Comparison of ENCODE assay signal across 9 cellular contexts in the genomic region with DNA sequence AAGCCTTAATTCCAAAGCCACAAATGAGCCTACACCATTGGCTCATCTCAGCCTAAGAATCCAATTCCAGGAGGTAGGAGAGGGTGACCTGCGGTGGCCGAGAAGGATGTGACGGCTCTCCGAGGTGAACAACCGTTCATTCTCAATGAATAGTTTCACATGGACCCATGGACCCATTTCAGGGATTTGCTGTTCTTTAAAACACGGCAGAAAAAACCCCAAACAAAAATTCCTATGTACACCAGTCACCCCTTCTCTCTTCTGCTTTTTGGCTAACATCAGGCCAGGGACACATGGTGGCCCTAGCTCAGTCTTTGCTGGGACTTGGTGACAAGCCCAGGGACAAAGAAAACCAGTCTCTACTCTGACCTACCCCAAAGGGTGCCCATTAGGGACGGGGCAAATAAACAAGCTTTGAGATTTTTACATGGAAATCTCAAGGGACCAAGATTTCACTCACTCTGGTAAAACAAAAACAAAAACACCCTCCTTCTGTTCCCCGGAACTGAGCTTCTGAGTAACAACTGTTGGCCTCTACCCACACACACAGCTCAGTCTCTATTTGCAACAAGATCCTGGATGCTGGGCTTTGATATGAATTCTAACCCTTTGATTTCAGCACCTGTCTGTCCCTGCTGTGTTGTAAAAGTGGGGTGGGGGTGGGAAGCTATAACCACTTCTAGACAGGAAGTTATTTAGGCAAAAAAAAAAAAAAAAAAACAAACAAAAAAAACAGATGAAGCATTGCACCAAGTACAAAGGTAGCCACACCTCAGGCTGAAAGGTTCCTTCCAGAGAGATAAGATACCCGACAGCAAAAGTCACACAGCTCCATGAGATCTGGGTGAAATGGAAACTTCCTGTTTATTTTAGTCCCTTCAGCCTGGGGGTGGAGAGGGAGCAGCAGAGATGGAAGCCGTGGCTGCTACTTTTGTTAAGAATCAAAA. TPM values are rescaled to one million over a fixed set of nuclear protein-coding genes. Genes with fewer than 3 reads are reported as not detected.
A peak's percentile ranks its signal among the peaks of the same experiment; 100 is the strongest.
DNase-seq lines count a peak whose midpoint lies in the region; ATAC-seq and TF ChIP-seq lines count a peak whose summit lies in the region.
"Had no signal": no experiment of that assay in that cellular context is flagged by ENCODE, and none has a peak within 500 bp of the region (broad histone marks: within the 10 kb centered on the region; RNA-seq: fewer than 3 reads in every experiment).

No MANE protein-coding gene starts in this region.

- H3K4me3 Mint-ChIP-seq in chondrocyte (ENCODE audit: unreplicated experiment), result no peak overlapping the region

- peaks cover 41% of the 10 kb centered on the region for H3K4me1 ChIP-seq in PC-3 (ENCODE audit: insufficient read depth, low read length)

- H3K36me3 ChIP-seq in PC-3 (ENCODE audit: low read depth, low read length), result no peaks in the 10 kb centered on the region
- H3K36me3 ChIP-seq: HAP-1 had no signal

- ATAC-seq in PC-3, result peak; percentile 19
- no peak for ATAC-seq in GM21381 (IDR thresholded peaks at IDR 0.05; ENCODE audit: unreplicated experiment)
- no peak for ATAC-seq in GM19351 (IDR thresholded peaks at IDR 0.05; ENCODE audit: unreplicated experiment)

- DNase-seq in GM04503 (ENCODE audit: low read depth) (peak; percentile 11), PC-3 (peak; percentile 32), chondrocyte (ENCODE audit: low spot score) (no peak), pons (ENCODE audit: low spot score) (peak; percentile 2), NCI-H774 (lab: John Stamatoyannopoulos, UW) (no peak), kidney glomerular epithelial cell (lab: John Stamatoyannopoulos, UW) (no peak)

- H2AFZ ChIP-seq in PC-3 (ENCODE audit: low read length), result peak overlapping the region; percentile 65; the same call in 1 of the 2 replicates

- no peaks in the 10 kb centered on the region for H3K36me3 Mint-ChIP-seq in chondrocyte (ENCODE audit: low read depth)

- no peaks in the 10 kb centered on the region for H3K9me3 ChIP-seq in PC-3 (ENCODE audit: low read length)
- H3K9me3 ChIP-seq: HAP-1 had no signal

- no peaks in the 10 kb centered on the region for H3F3A ChIP-seq in PC-3 (ENCODE audit: low read length, unreplicated experiment)

- peak overlapping the region; percentile 41 for H3K27ac Mint-ChIP-seq in chondrocyte (ENCODE audit: unreplicated experiment)

- H3K4me3 ChIP-seq in PC-3 (ENCODE audit: low read length), result no peak overlapping the region
- H3K4me3 ChIP-seq: HAP-1 had no signal

- peaks cover 3% of the 10 kb centered on the region for H3K9me3 Mint-ChIP-seq in chondrocyte (ENCODE audit: low read depth)

- CTCF ChIA-PET in PC-3 (lab: Charles Lee), result no interaction called here

- H3K79me2 ChIP-seq in PC-3 (ENCODE audit: low read length), result no peaks in the 10 kb centered on the region

- peaks cover 17% of the 10 kb centered on the region for H3K4me1 Mint-ChIP-seq in chondrocyte (ENCODE audit: low read depth)

- no TSS peak for BruUV-seq in PC-3 (replicated peaks; lab: Mats Ljungman, UMichigan)

- H3K27me3 Mint-ChIP-seq in chondrocyte (ENCODE audit: low read depth), result no peaks in the 10 kb centered on the region

- H3K27me3 ChIP-seq in PC-3 (ENCODE audit: low read length), result no peaks in the 10 kb centered on the region

- no peaks in the 10 kb centered on the region for H4K20me1 ChIP-seq in PC-3 (ENCODE audit: low read length)

- H3K4me2 ChIP-seq in PC-3 (ENCODE audit: low read length), result peak overlapping the region; percentile 76

- no peak for TF ChIP-seq CTCF in PC-3 (conservative IDR thresholded peaks at IDR 0.05; ENCODE audit: low read depth, low read length)
- TF ChIP-seq CTCF in chondrocyte (IDR thresholded peaks at IDR 0.05), result no peak

- POLR2A ChIA-PET in PC-3 (lab: Charles Lee; ENCODE audit: unreplicated experiment), result interaction anchor here (0.7 kb wide), 1 partner anchor 49 kb away, joined by 4 read pairs; the partner anchor contains the start of gene DDX3X

- no peak overlapping the region for H3K9ac ChIP-seq in PC-3 (ENCODE audit: low read length)

- intact Hi-C loops in PC-3 (cut with micrococcal nuclease), result loop anchor here (5.0 kb wide), 1 partner anchor 59 kb away; no protein-coding TSS in a partner anchor

- peak overlapping the region; percentile 50 for H3K27ac ChIP-seq in PC-3 (ENCODE audit: low read length)

- no peaks in the 10 kb centered on the region for H3K9me2 ChIP-seq in PC-3 (replicated peaks; ENCODE audit: low read length)

RNA-seq across cellular contexts. Expression of gene DDX3X, which starts 49.0 kb away (rescaled TPM):
- total RNA-seq in PC-3 (2014; rRNA removed) (167 and 185 TPM in 2 replicates), chondrocyte (199 to 261 TPM (median 201 TPM) in 3 replicates)

Comparison
In these comparisons a context has a peak if more than half of its experiments do, and no peak if none do; other contexts are left out.
1. DNase-seq: peak in GM04503 (single experiment), PC-3 (single experiment) and pons (single experiment); none in chondrocyte (single experiment), NCI-H774 (single experiment) and kidney glomerular epithelial cell (single experiment).